Comparison of ENCODE assay signal across 15 cellular contexts in genomic region chr16:66262253-66263167, GRCh38.
DNase-seq lines count a peak whose midpoint lies in the region; ATAC-seq, FAIRE-seq and TF ChIP-seq lines count a peak whose summit lies in the region.
"Had no signal": no experiment of that assay in that cellular context is flagged by ENCODE, and none has a peak within 500 bp of the region (broad histone marks: within the 10 kb centered on the region; RNA-seq: fewer than 3 reads in every experiment).

No MANE protein-coding gene starts in this region.

- TF ChIP-seq POLR2A in uterus (IDR thresholded peaks at IDR 0.05): no peak
- TF ChIP-seq POLR2A in GM12892 (IDR thresholded peaks at IDR 0.05; ENCODE audit: low read depth, low read length): no peak

- no peak overlapping the region for H3K4me3 ChIP-seq in fibroblast of lung (replicated peaks in 1 of 4; ENCODE audit: control extremely low read depth in 1 of 4, insufficient read depth in 1 of 4, low read depth in 3 of 4, low read length in 4 of 4)
- H3K4me3 ChIP-seq in mucosa of descending colon: no peak overlapping the region
- no peak overlapping the region for H3K4me3 ChIP-seq in uterus

- H3K9ac ChIP-seq in fibroblast of lung (ENCODE audit: insufficient read depth, low read length): no peak overlapping the region

- TF ChIP-seq CTCF in fibroblast of lung (conservative IDR thresholded peaks at IDR 0.05 in 1 of 2, IDR thresholded peaks at IDR 0.05 in 1 of 2; ENCODE audit: low read depth in 1 of 2, low read length in 2 of 2) (no peak), mucosa of descending colon (IDR thresholded peaks at IDR 0.05) (no peak), uterus (IDR thresholded peaks at IDR 0.05) (no peak)

- no peaks in the 10 kb centered on the region for H3K9me3 ChIP-seq in fibroblast of lung (ENCODE audit: control insufficient read depth, insufficient read depth, low read depth, low read length)
- no peaks in the 10 kb centered on the region for H3K9me3 ChIP-seq in mucosa of descending colon
- no peaks in the 10 kb centered on the region for H3K9me3 ChIP-seq in uterus

- H4K20me1 ChIP-seq in fibroblast of lung (ENCODE audit: control insufficient read depth, extremely low read depth, insufficient read depth, low read length): no peaks in the 10 kb centered on the region

- intact Hi-C loops in mucosa of descending colon (cut with DNase I, micrococcal nuclease): no loop called here
- intact Hi-C loops in uterus (cut with DNase I; ENCODE audit: low total_unique reads): no loop called here

- H3K27ac ChIP-seq in fibroblast of lung (ENCODE audit: insufficient read depth, low read length) (no peak overlapping the region), uterus (peak overlapping the region in 1 of 2 donors; percentile 26)

- peak; percentile 31 for ATAC-seq in mucosa of descending colon

- FAIRE-seq in GM12892 (lab: Jason Lieb, UNC): no peak
- FAIRE-seq: G401.6 had no signal

- H3K4me2 ChIP-seq in fibroblast of lung (ENCODE audit: extremely low read depth, insufficient read depth, low read length): no peak overlapping the region

- H3K4me1 ChIP-seq in fibroblast of lung (ENCODE audit: control insufficient read depth, extremely low read depth, insufficient read depth, low read length): peaks cover 20% of the 10 kb centered on the region
- H3K4me1 ChIP-seq in mucosa of descending colon (ENCODE audit: low read depth): no peaks in the 10 kb centered on the region
- peaks cover 4 to 9% of the 10 kb centered on the region in 2 donors for H3K4me1 ChIP-seq in uterus

- no peaks in the 10 kb centered on the region for H3K36me3 ChIP-seq in fibroblast of lung (ENCODE audit: control insufficient read depth, insufficient read depth, low read length)
- no peaks in the 10 kb centered on the region for H3K36me3 ChIP-seq in mucosa of descending colon (ENCODE audit: low read depth)
- no peaks in the 10 kb centered on the region for H3K36me3 ChIP-seq in uterus

- no peaks in the 10 kb centered on the region for H3K79me2 ChIP-seq in fibroblast of lung (ENCODE audit: control insufficient read depth, insufficient read depth, low read length)

- H3K27me3 ChIP-seq in fibroblast of lung (ENCODE audit: control insufficient read depth, insufficient read depth, low read length): no peaks in the 10 kb centered on the region
- H3K27me3 ChIP-seq in uterus: no peaks in the 10 kb centered on the region

- H2AFZ ChIP-seq in fibroblast of lung (ENCODE audit: low read length): no peak overlapping the region

- peak; percentile 42 for DNase-seq in activated CD8-positive, alpha-beta memory T cell treated with anti-CD3 and anti-CD28 coated beads, Interleukin-2, amount 50 U/mL, for 48 hours
- no peak for DNase-seq in activated CD8-positive, alpha-beta memory T cell treated with anti-CD3 and anti-CD28 coated beads for 24 hours
- DNase-seq in fibroblast of lung (ENCODE audit: low read depth in 2 of 2) (peak; percentile 59 to 64), mucosa of descending colon (peak in 1 of 3 donors; percentile 21), uterus (peak; percentile 57 to 63), NCI-H526 (lab: John Stamatoyannopoulos, UW) (no peak), NCI-H524 (lab: John Stamatoyannopoulos, UW) (no peak), GM12892 (ENCODE audit: insufficient read length) (no peak)
- DNase-seq: activated B cell treated with CpG ODN at 0.5 μM for 24 hours; activated T-cell treated with anti-CD3 and anti-CD28 coated beads, Interleukin-2, amount 50 U/mL, for 48 hours; glutamatergic neuron; naive B cell; NCI-H1105; OCI-M1 had no signal

Comparison
In these comparisons a context has a peak if more than half of its experiments do, and no peak if none do; other contexts are left out.
1. DNase-seq: peak in activated CD8-positive, alpha-beta memory T cell treated with anti-CD3 and anti-CD28 coated beads, Interleukin-2, amount 50 U/mL, for 48 hours (single experiment), fibroblast of lung (2 of 2) and uterus (2 of 2); none in activated CD8-positive, alpha-beta memory T cell treated with anti-CD3 and anti-CD28 coated beads for 24 hours (single experiment), NCI-H526 (0 of 2), NCI-H524 (0 of 2) and GM12892 (single experiment).